Comparison of ENCODE assay signal across 9 cellular contexts in the genomic region with DNA sequence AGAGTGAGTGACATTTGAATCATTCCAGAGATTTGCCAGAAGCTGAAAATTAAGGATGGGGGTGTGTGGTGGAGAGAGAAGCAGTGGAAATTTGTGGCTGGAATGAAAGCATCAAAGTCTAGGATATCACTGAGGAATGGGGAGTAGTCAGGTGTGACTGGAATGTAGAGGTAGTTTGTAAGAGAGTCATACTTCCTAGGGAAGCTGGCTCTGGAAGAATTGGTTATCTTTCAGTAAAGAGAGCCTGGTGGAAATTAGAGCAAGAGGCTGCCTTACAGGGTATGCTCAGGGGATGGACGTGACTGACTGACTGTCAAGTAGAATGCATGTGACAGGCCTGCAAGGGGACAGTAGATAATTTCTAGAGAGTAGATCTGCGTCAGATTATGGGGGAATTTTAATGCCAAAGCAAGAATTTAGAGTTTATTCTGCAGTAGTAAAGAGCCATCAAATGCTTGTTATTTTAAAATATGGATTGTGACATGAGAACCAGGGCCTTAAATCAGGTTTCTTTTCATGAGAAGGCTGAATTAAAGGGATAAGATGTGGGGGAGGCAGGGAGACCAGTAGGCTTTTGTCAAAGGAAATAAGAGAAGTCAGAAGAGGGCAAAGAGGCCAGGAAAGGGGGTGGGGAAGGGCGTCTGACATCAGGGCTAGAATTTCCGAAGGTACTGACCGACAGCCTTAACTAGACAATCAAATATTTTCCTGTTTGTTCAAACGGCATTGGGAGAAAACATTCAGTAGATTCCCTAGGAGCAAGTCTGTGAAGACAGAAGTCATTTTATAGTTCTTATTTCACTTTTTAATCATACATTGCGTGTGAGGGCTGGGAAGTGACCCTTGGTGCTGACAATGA.
DNase-seq lines count a peak whose midpoint lies in the region; ATAC-seq, FAIRE-seq and TF ChIP-seq lines count a peak whose summit lies in the region.
"Had no signal": no experiment of that assay in that cellular context is flagged by ENCODE, and none has a peak within 500 bp of the region (broad histone marks: within the 10 kb centered on the region; RNA-seq: fewer than 3 reads in every experiment).

No MANE protein-coding gene starts in this region.

- H3K27ac Mint-ChIP-seq in stimulated activated effector memory CD8-positive, alpha-beta T cell treated with anti-CD3 and anti-CD28 coated beads, Interleukin-12 subunit alpha, Interleukin-12 subunit beta, amount 100 ng/mL, for 72 hours = no peak overlapping the region
- H3K27ac Mint-ChIP-seq: CD4-positive, CD25-positive, alpha-beta regulatory T cell had no signal

- no peak for TF ChIP-seq POLR2A in lower leg skin (IDR thresholded peaks at IDR 0.05)

- H3K9ac ChIP-seq in BLaER1 (no peak overlapping the region), adipocyte (ENCODE audit: low read length) (peak overlapping the region; percentile 78), parathyroid adenoma (no peak overlapping the region)

- H3K4me2 ChIP-seq in BLaER1 (peak overlapping the region; percentile 43), parathyroid adenoma (ENCODE audit: low read length) (peak overlapping the region; percentile 37)

- DNase-seq in adipocyte (ENCODE audit: low read depth) (no peak), right atrium auricular region (ENCODE audit: low spot score) (no peak), urothelium cell line (ENCODE audit: low spot score) (no peak), NCI-H524 (lab: John Stamatoyannopoulos, UW) (no peak), lower leg skin (ENCODE audit: low spot score in 2 of 2) (no peak)
- DNase-seq in stimulated activated effector memory CD8-positive, alpha-beta T cell treated with anti-CD3 and anti-CD28 coated beads, Interleukin-12 subunit alpha, Interleukin-12 subunit beta, amount 100 ng/mL, for 72 hours (ENCODE audit: low spot score in 2 of 2) = no peak
- DNase-seq: CD4-positive, CD25-positive, alpha-beta regulatory T cell had no signal

- H3K79me2 ChIP-seq in parathyroid adenoma = peaks cover 30% of the 10 kb centered on the region

- no peak overlapping the region; the same call in 1 of the 2 replicates for H3K27ac ChIP-seq in BLaER1
- H3K27ac ChIP-seq in right atrium auricular region = peak overlapping the region; percentile 77 to 91
- H3K27ac ChIP-seq in parathyroid adenoma = peak overlapping the region; percentile 89

- intact Hi-C loops in lower leg skin (cut with DNase I; ENCODE audit: low total_unique reads) = no loop called here

- peaks cover 37% of the 10 kb centered on the region for H3K36me3 Mint-ChIP-seq in stimulated activated effector memory CD8-positive, alpha-beta T cell treated with anti-CD3 and anti-CD28 coated beads, Interleukin-12 subunit alpha, Interleukin-12 subunit beta, amount 100 ng/mL, for 72 hours

- H3K9me3 Mint-ChIP-seq in stimulated activated effector memory CD8-positive, alpha-beta T cell treated with anti-CD3 and anti-CD28 coated beads, Interleukin-12 subunit alpha, Interleukin-12 subunit beta, amount 100 ng/mL, for 72 hours = no peaks in the 10 kb centered on the region
- H3K9me3 Mint-ChIP-seq: CD4-positive, CD25-positive, alpha-beta regulatory T cell had no signal

- FAIRE-seq in urothelium cell line (lab: Jason Lieb, UNC) = no peak

- H3K9me3 ChIP-seq in BLaER1 (no peaks in the 10 kb centered on the region), adipocyte (ENCODE audit: control insufficient read depth, low read length) (no peaks in the 10 kb centered on the region), right atrium auricular region (no peaks in the 10 kb centered on the region), parathyroid adenoma (ENCODE audit: control insufficient read depth, low read length) (no peaks in the 10 kb centered on the region)

- WGBS in lower leg skin, 2 donors = 35 to 45% methylated on average over 7 of the region's 7 CpGs

- TF ChIP-seq CTCF in right atrium auricular region (IDR thresholded peaks at IDR 0.05) (no peak), parathyroid adenoma (IDR thresholded peaks at IDR 0.05) (no peak), lower leg skin (IDR thresholded peaks at IDR 0.05) (no peak)

- H3K36me3 ChIP-seq in BLaER1 = peaks cover 68% of the 10 kb centered on the region
- peaks cover 25% of the 10 kb centered on the region for H3K36me3 ChIP-seq in adipocyte (ENCODE audit: control insufficient read depth, insufficient read depth, low read length, severe bottlenecking)
- peaks cover 10% of the 10 kb centered on the region for H3K36me3 ChIP-seq in right atrium auricular region
- no peaks in the 10 kb centered on the region for H3K36me3 ChIP-seq in parathyroid adenoma (ENCODE audit: control insufficient read depth, insufficient read depth, low read length)

- H3K4me1 ChIP-seq in BLaER1 = peaks cover 58% of the 10 kb centered on the region
- peaks cover 46% of the 10 kb centered on the region for H3K4me1 ChIP-seq in adipocyte (ENCODE audit: control insufficient read depth, insufficient read depth, low read length)
- peaks cover 0 to 86% of the 10 kb centered on the region in 2 donors for H3K4me1 ChIP-seq in right atrium auricular region
- H3K4me1 ChIP-seq in parathyroid adenoma = peaks cover 20% of the 10 kb centered on the region

- no peak overlapping the region for H3K4me3 ChIP-seq in BLaER1
- H3K4me3 ChIP-seq in adipocyte (ENCODE audit: low read length) = peak overlapping the region; percentile 67
- peak overlapping the region in 1 of 2 donors; percentile 20 for H3K4me3 ChIP-seq in right atrium auricular region
- peak overlapping the region; percentile 28 for H3K4me3 ChIP-seq in parathyroid adenoma (ENCODE audit: low read depth, low read length)
- H3K4me3 ChIP-seq in lower leg skin (ENCODE audit: low read depth, poor library complexity, severe bottlenecking) = no peak overlapping the region

- peaks cover 97% of the 10 kb centered on the region for H4K20me1 ChIP-seq in BLaER1

- peaks cover 26% of the 10 kb centered on the region for H3K4me1 Mint-ChIP-seq in stimulated activated effector memory CD8-positive, alpha-beta T cell treated with anti-CD3 and anti-CD28 coated beads, Interleukin-12 subunit alpha, Interleukin-12 subunit beta, amount 100 ng/mL, for 72 hours

- ATAC-seq in stimulated activated effector memory CD8-positive, alpha-beta T cell treated with anti-CD3 and anti-CD28 coated beads, Interleukin-12 subunit alpha, Interleukin-12 subunit beta, amount 100 ng/mL, for 72 hours = no peak

- no peaks in the 10 kb centered on the region for H3K27me3 ChIP-seq in BLaER1
- no peaks in the 10 kb centered on the region for H3K27me3 ChIP-seq in adipocyte (replicated peaks; ENCODE audit: control insufficient read depth, insufficient read depth, low read length)
- H3K27me3 ChIP-seq in right atrium auricular region = no peaks in the 10 kb centered on the region
- H3K27me3 ChIP-seq in parathyroid adenoma (ENCODE audit: control insufficient read depth, insufficient read depth, low read length) = no peaks in the 10 kb centered on the region

- no peak overlapping the region for H3K4me3 Mint-ChIP-seq in stimulated activated effector memory CD8-positive, alpha-beta T cell treated with anti-CD3 and anti-CD28 coated beads, Interleukin-12 subunit alpha, Interleukin-12 subunit beta, amount 100 ng/mL, for 72 hours
- H3K4me3 Mint-ChIP-seq: CD4-positive, CD25-positive, alpha-beta regulatory T cell had no signal

- peak overlapping the region; percentile 22 for H2AFZ ChIP-seq in parathyroid adenoma

Comparison
In these comparisons a context has a peak if more than half of its experiments do, and no peak if none do; other contexts are left out.
1. H3K4me3 ChIP-seq: peak in adipocyte (single experiment) and parathyroid adenoma (single experiment); none in BLaER1 (single experiment) and lower leg skin (single experiment).